Comparison of ENCODE assay signal across 1 cellular context in the genomic region with DNA sequence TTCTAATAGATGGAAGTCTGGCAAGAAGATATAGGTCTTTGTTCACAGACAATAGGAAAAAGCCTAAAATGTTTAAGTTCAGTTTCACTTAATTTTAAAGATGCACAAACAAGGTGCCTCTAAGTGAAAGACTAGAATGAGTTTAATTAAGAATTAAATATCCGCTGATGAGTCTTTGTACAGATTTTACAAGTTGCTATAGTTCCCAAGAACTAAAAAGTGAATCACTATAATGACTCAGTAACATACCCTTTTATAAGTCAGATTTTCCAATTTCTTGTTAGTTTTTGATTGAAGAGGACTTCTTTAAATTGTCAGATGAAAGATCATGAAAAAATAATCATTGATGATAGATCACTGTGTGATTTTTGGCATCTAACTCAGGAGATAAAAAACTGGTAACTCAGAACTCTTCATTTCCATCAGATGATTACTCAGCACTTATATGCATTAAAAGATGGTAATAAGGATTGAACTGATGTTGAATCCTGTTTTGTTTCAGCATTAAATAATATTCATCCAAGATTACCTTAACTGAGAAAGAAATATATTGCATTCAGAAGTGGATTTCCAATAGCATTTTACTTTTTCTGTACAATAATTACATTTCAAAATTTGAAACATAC.
A peak's percentile ranks its signal among the peaks of the same experiment; 100 is the strongest.
TF ChIP-seq lines count a peak whose summit lies in the region.

No MANE protein-coding gene starts in this region.

TF ChIP-seq in A549, 52 proteins besides CTCF, POLR2A, EP300 and RAD21:
- TF ChIP-seq MAFK (IDR thresholded peaks at IDR 0.05; ENCODE audit: partially characterized antibody) (peak; percentile 55), GATA3 (IDR thresholded peaks at IDR 0.05; ENCODE audit: borderline replicate concordance) (no peak)
